In the genomic region with DNA sequence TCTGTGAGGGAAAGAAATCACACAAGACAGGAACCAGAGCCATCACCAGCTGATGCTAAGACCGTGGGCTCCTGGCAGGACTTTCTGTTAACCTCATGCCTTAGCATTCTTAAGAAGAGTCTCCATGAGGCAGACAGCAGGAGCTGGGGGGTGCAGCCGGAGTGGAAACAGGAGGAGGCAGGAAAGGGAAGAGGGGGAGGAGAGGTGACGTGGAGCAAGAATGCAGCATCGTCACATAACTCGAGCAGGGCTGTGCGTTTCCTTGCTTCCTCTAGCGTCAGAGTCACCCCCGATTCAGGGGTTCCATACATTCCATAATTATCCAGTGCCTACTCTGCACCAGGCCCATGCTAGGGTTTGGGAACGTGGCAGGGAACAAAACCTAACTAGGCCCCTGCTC, we compare ENCODE assay signal across 1 cellular context.
TF ChIP-seq lines count a peak whose summit lies in the region.

No MANE protein-coding gene starts in this region.

TF ChIP-seq in IMR-90, 13 proteins besides CTCF, POLR2A, EP300 and RAD21 (continued from another document):
- TF ChIP-seq MAZ (IDR thresholded peaks at IDR 0.05; ENCODE audit: borderline replicate concordance, low read depth, low read length) (peak; percentile 67; the same call in 1 of the 2 replicates), MXI1 (IDR thresholded peaks at IDR 0.05; ENCODE audit: borderline replicate concordance, low read depth, low read length) (no peak), NFE2L2 (IDR thresholded peaks at IDR 0.05; ENCODE audit: low read depth, low read length) (peak; percentile 2; the same call in 1 of the 2 replicates), BHLHE40 (IDR thresholded peaks at IDR 0.05; ENCODE audit: low read depth, low read length) (peak; percentile 48), CHD1 (IDR thresholded peaks at IDR 0.05; ENCODE audit: low read depth, low read length) (no peak), RFX5 (IDR thresholded peaks at IDR 0.05; ENCODE audit: low read depth, low read length) (no peak), MAFK (IDR thresholded peaks at IDR 0.05; ENCODE audit: low read depth, low read length) (no peak), RCOR1 (IDR thresholded peaks at IDR 0.05; ENCODE audit: insufficient replicate concordance, low read length) (no peak)
- TF ChIP-seq, protein P1, sequence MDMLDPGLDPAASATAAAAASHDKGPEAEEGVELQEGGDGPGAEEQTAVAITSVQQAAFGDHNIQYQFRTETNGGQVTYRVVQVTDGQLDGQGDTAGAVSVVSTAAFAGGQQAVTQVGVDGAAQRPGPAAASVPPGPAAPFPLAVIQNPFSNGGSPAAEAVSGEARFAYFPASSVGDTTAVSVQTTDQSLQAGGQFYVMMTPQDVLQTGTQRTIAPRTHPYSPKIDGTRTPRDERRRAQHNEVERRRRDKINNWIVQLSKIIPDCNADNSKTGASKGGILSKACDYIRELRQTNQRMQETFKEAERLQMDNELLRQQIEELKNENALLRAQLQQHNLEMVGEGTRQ (IDR thresholded peaks at IDR 0.05; ENCODE audit: low read depth, low read length), result no peak
- TF ChIP-seq, protein P2, sequence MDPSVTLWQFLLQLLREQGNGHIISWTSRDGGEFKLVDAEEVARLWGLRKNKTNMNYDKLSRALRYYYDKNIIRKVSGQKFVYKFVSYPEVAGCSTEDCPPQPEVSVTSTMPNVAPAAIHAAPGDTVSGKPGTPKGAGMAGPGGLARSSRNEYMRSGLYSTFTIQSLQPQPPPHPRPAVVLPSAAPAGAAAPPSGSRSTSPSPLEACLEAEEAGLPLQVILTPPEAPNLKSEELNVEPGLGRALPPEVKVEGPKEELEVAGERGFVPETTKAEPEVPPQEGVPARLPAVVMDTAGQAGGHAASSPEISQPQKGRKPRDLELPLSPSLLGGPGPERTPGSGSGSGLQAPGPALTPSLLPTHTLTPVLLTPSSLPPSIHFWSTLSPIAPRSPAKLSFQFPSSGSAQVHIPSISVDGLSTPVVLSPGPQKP (IDR thresholded peaks at IDR 0.05; ENCODE audit: borderline replicate concordance, low read depth, low read length), result no peak
